Comparison of ENCODE assay signal across 19 cellular contexts in genomic region chr3:15623535-15624450, GRCh38. TPM values are rescaled to one million over a fixed set of nuclear protein-coding genes. Genes with fewer than 3 reads are reported as not detected.
DNase-seq lines count a peak whose midpoint lies in the region; ATAC-seq and TF ChIP-seq lines count a peak whose summit lies in the region.
"Had no signal": no experiment of that assay in that cellular context is flagged by ENCODE, and none has a peak within 500 bp of the region (broad histone marks: within the 10 kb centered on the region; RNA-seq: fewer than 3 reads in every experiment).

No MANE protein-coding gene starts in this region.

- in situ Hi-C loops in GM13977 (cut with MboI; ENCODE audit: low pct_unique_long_range_greater_than_20kb, low sequenced_read_pairs, unreplicated experiment), result no loop called here

- ATAC-seq in activated T-cell treated with anti-CD3 and anti-CD28 coated beads, Interleukin-2, amount 50 U/mL, for 4 hours, result peak; percentile 70 to 78
- peak; percentile 90 for ATAC-seq in effector memory CD8-positive, alpha-beta T cell (replicated peaks)
- peak; percentile 49 for ATAC-seq in stimulated activated naive CD8-positive, alpha-beta T cell treated with anti-CD3 and anti-CD28 coated beads, Interleukin-15, Interleukin-2, amounts not matched to agents 100 U/mL and 50 U/mL, for 24 hours
- no peak for ATAC-seq in HG03159 (IDR thresholded peaks at IDR 0.05; ENCODE audit: unreplicated experiment)
- ATAC-seq: GM23338, left colon had no signal

- peak overlapping the region; percentile 69 for H3K4me3 Mint-ChIP-seq in activated T-cell treated with anti-CD3 and anti-CD28 coated beads, Interleukin-2, amount 50 U/mL, for 4 hours
- H3K4me3 Mint-ChIP-seq in activated CD4-positive, alpha-beta memory T cell treated with anti-CD3 and anti-CD28 coated beads, Interleukin-2, amount 10 ng/mL, durations not matched to agents 7 days and 5 days, result peak overlapping the region; percentile 9
- H3K4me3 Mint-ChIP-seq in effector memory CD8-positive, alpha-beta T cell, result peak overlapping the region; percentile 80 to 85
- H3K4me3 Mint-ChIP-seq: GM23338, nephron had no signal

- peaks cover 34% of the 10 kb centered on the region for H3K36me3 Mint-ChIP-seq in activated T-cell treated with anti-CD3 and anti-CD28 coated beads, Interleukin-2, amount 50 U/mL, for 4 hours (ENCODE audit: insufficient read depth)
- peaks cover 43% of the 10 kb centered on the region for H3K36me3 Mint-ChIP-seq in activated CD4-positive, alpha-beta memory T cell treated with anti-CD3 and anti-CD28 coated beads, Interleukin-2, amount 10 ng/mL, durations not matched to agents 7 days and 5 days (ENCODE audit: low read depth)
- H3K36me3 Mint-ChIP-seq in effector memory CD8-positive, alpha-beta T cell (ENCODE audit: insufficient read depth), result peaks cover 4% of the 10 kb centered on the region

- POLR2A ChIA-PET in activated CD4-positive, alpha-beta memory T cell treated with anti-CD3 and anti-CD28 coated beads, Interleukin-2, amount 10 ng/mL, durations not matched to agents 7 days and 5 days (lab: Charles Lee), result interaction anchor here (1.6 kb wide), 1 partner anchor 23 kb away, joined by 6 read pairs; the partner anchor contains the start of genes BTD and HACL1

- H3K9me3 Mint-ChIP-seq in activated T-cell treated with anti-CD3 and anti-CD28 coated beads, Interleukin-2, amount 50 U/mL, for 4 hours, result peaks cover 37% of the 10 kb centered on the region
- H3K9me3 Mint-ChIP-seq in activated CD4-positive, alpha-beta memory T cell treated with anti-CD3 and anti-CD28 coated beads, Interleukin-2, amount 10 ng/mL, durations not matched to agents 7 days and 5 days, result peaks cover 34% of the 10 kb centered on the region
- H3K9me3 Mint-ChIP-seq in effector memory CD8-positive, alpha-beta T cell, result peaks cover 9 to 10% of the 10 kb centered on the region in 2 donors

- no peak for DNase-seq in activated T-cell treated with anti-CD3 and anti-CD28 coated beads, Interleukin-2, amount 50 U/mL, for 4 hours
- DNase-seq in activated T-cell treated with anti-CD3 and anti-CD28 coated beads, Interleukin-2, amount 50 U/mL, for 48 hours, result no peak
- no peak for DNase-seq in activated CD4-positive, alpha-beta memory T cell treated with anti-CD3 and anti-CD28 coated beads, Interleukin-2, amount 10 ng/mL, durations not matched to agents 7 days and 5 days
- DNase-seq in effector memory CD8-positive, alpha-beta T cell, result no peak
- no peak for DNase-seq in stimulated activated naive CD8-positive, alpha-beta T cell treated with anti-CD3 and anti-CD28 coated beads, Interleukin-15, Interleukin-2, amounts not matched to agents 100 U/mL and 50 U/mL, for 24 hours
- DNase-seq in GM13977 (ENCODE audit: low spot score) (no peak), NCI-H345 treated with DMSO at 0.1 percent for 48 hours (lab: John Stamatoyannopoulos, UW; ENCODE audit: unreplicated experiment) (no peak)
- DNase-seq: activated gamma-delta T cell treated with Interleukin-2 at 50 U/mL for 16 hours, GF-D8, left colon, MM.1S, NCI-H1436 treated with DMSO at 0.1 percent for 48 hours, NCI-H774, Right ventricle myocardium superior, sigmoid colon, thyroid gland had no signal

- H3K27ac Mint-ChIP-seq in activated CD4-positive, alpha-beta memory T cell treated with anti-CD3 and anti-CD28 coated beads, Interleukin-2, amount 10 ng/mL, durations not matched to agents 7 days and 5 days, result peak overlapping the region; percentile 23
- H3K27ac Mint-ChIP-seq in effector memory CD8-positive, alpha-beta T cell, result peak overlapping the region; percentile 92 to 96
- H3K27ac Mint-ChIP-seq: GM23338, nephron had no signal

- peaks cover 31% of the 10 kb centered on the region for H3K4me1 Mint-ChIP-seq in activated T-cell treated with anti-CD3 and anti-CD28 coated beads, Interleukin-2, amount 50 U/mL, for 4 hours (ENCODE audit: low read depth)
- peaks cover 25% of the 10 kb centered on the region for H3K4me1 Mint-ChIP-seq in activated CD4-positive, alpha-beta memory T cell treated with anti-CD3 and anti-CD28 coated beads, Interleukin-2, amount 10 ng/mL, durations not matched to agents 7 days and 5 days
- H3K4me1 Mint-ChIP-seq in effector memory CD8-positive, alpha-beta T cell (ENCODE audit: low read depth in 2 of 2), result peaks cover 19 to 24% of the 10 kb centered on the region in 2 donors
- H3K4me1 Mint-ChIP-seq: GM23338, nephron had no signal

- CTCF ChIA-PET in activated CD4-positive, alpha-beta memory T cell treated with anti-CD3 and anti-CD28 coated beads, Interleukin-2, amount 10 ng/mL, durations not matched to agents 7 days and 5 days (lab: Charles Lee), result interaction anchor here (1.5 kb wide), 1 partner anchor 22 kb away, joined by 3 read pairs; the partner anchor contains the start of gene BTD

- no peak for TF ChIP-seq CTCF in GM13977 (IDR thresholded peaks at IDR 0.05; ENCODE audit: extremely low read depth, insufficient read depth, missing control alignments)

- H3K27me3 Mint-ChIP-seq in activated T-cell treated with anti-CD3 and anti-CD28 coated beads, Interleukin-2, amount 50 U/mL, for 4 hours (ENCODE audit: low read depth), result no peaks in the 10 kb centered on the region
- no peaks in the 10 kb centered on the region for H3K27me3 Mint-ChIP-seq in activated CD4-positive, alpha-beta memory T cell treated with anti-CD3 and anti-CD28 coated beads, Interleukin-2, amount 10 ng/mL, durations not matched to agents 7 days and 5 days
- H3K27me3 Mint-ChIP-seq in effector memory CD8-positive, alpha-beta T cell, result no peaks in the 10 kb centered on the region

RNA-seq across cellular contexts. Expression of gene BTD, which starts 22.2 kb away (rescaled TPM):
- 1 to 10 TPM; 3.0 to 3.3 (median 3.0) TPM for total RNA-seq in activated T-cell treated with anti-CD3 and anti-CD28 coated beads, Interleukin-2, amount 50 U/mL, for 4 hours
- total RNA-seq in activated CD4-positive, alpha-beta memory T cell treated with anti-CD3 and anti-CD28 coated beads, Interleukin-2, amount 10 ng/mL, durations not matched to agents 7 days and 5 days, result 10 to 100 TPM; 11.7 to 12.7 TPM

RNA-seq across cellular contexts. Expression of gene HACL1, which starts 22.4 kb away (rescaled TPM):
- total RNA-seq in activated T-cell treated with anti-CD3 and anti-CD28 coated beads, Interleukin-2, amount 50 U/mL, for 4 hours, result 10 to 100 TPM; 23.1 to 34.5 (median 29.6) TPM
- 10 to 100 TPM; 25.8 to 29.1 TPM for total RNA-seq in activated CD4-positive, alpha-beta memory T cell treated with anti-CD3 and anti-CD28 coated beads, Interleukin-2, amount 10 ng/mL, durations not matched to agents 7 days and 5 days

Comparison
In these comparisons a context has a peak if more than half of its experiments do, and no peak if none do; other contexts are left out.
1. H3K4me3 Mint-ChIP-seq: peak in every context shown above with its lines; median percentile 82 in effector memory CD8-positive, alpha-beta T cell; 69 in activated T-cell treated with anti-CD3 and anti-CD28 coated beads, Interleukin-2, amount 50 U/mL, for 4 hours; 9 in activated CD4-positive, alpha-beta memory T cell treated with anti-CD3 and anti-CD28 coated beads, Interleukin-2, amount 10 ng/mL, durations not matched to agents 7 days and 5 days.